ENCODE assay signal across 1 cellular context in genomic region chr7:122143751-122144711, GRCh38.
TF ChIP-seq lines count a peak whose summit lies in the region.

Gene AASS, minus strand, starts transcription at chr7:122144249. Its CDS starts 10,523 bp downstream, at chr7:122133726.

TF ChIP-seq in HepG2, 621 proteins besides CTCF, POLR2A, EP300 and RAD21 (continued from another document and continues in another):
- TF ChIP-seq ZXDC (CRISPR knock-in tag; IDR thresholded peaks at IDR 0.05) (0 out of 2 replicates have a peak, but pooled peaks have one; percentile 72), ZNF207 (IDR thresholded peaks at IDR 0.05; ENCODE audit: borderline replicate concordance) (no peak), IRF9 (CRISPR knock-in tag; IDR thresholded peaks at IDR 0.05; ENCODE audit: borderline replicate concordance) (no peak), HOMEZ (CRISPR knock-in tag; IDR thresholded peaks at IDR 0.05; ENCODE audit: low read depth) (peak; percentile 93), ZFP37 (CRISPR knock-in tag; IDR thresholded peaks at IDR 0.05; ENCODE audit: borderline replicate concordance) (no peak), ZNF749 (CRISPR knock-in tag; IDR thresholded peaks at IDR 0.05; ENCODE audit: borderline replicate concordance) (no peak), HES4 (CRISPR knock-in tag; IDR thresholded peaks at IDR 0.05; ENCODE audit: borderline replicate concordance) (peak; percentile 52; the same call in 1 of the 2 replicates), ETS1 (CRISPR knock-in tag; IDR thresholded peaks at IDR 0.05) (no peak), ZNF264 (CRISPR knock-in tag; IDR thresholded peaks at IDR 0.05) (no peak; the same call in 1 of the 2 replicates), ZNF816 (CRISPR knock-in tag; IDR thresholded peaks at IDR 0.05; ENCODE audit: borderline replicate concordance) (no peak), ELF1 (CRISPR knock-in tag; IDR thresholded peaks at IDR 0.05) (no peak), ZNF484 (CRISPR knock-in tag; IDR thresholded peaks at IDR 0.05; ENCODE audit: borderline replicate concordance, low read depth) (no peak), TP53 (CRISPR knock-in tag; conservative IDR thresholded peaks at IDR 0.05) (no peak), ZNF766 (CRISPR knock-in tag; IDR thresholded peaks at IDR 0.05; ENCODE audit: borderline replicate concordance) (no peak), GTF3A (CRISPR knock-in tag; conservative IDR thresholded peaks at IDR 0.05) (no peak), ZNF646 (CRISPR knock-in tag; IDR thresholded peaks at IDR 0.05) (no peak), ARID2 (CRISPR knock-in tag; IDR thresholded peaks at IDR 0.05; ENCODE audit: borderline replicate concordance) (no peak), RXRB (CRISPR knock-in tag; IDR thresholded peaks at IDR 0.05; ENCODE audit: borderline replicate concordance) (peak; percentile 23; the same call in 1 of the 2 replicates), ZNF121 (CRISPR knock-in tag; IDR thresholded peaks at IDR 0.05) (no peak), ZNF841 (CRISPR knock-in tag; IDR thresholded peaks at IDR 0.05; ENCODE audit: borderline replicate concordance) (no peak), ZBTB38 (CRISPR knock-in tag; IDR thresholded peaks at IDR 0.05) (no peak), RBM22 (optimal IDR thresholded peaks at IDR 0.05; ENCODE audit: low read length) (no peak), KLF9 (CRISPR knock-in tag; IDR thresholded peaks at IDR 0.05; ENCODE audit: low read depth) (no peak), ZBTB44 (CRISPR knock-in tag; IDR thresholded peaks at IDR 0.05) (no peak), CBFB (CRISPR knock-in tag; IDR thresholded peaks at IDR 0.05) (no peak), ZNF160 (CRISPR knock-in tag; IDR thresholded peaks at IDR 0.05) (no peak), NR1H2 (CRISPR knock-in tag; IDR thresholded peaks at IDR 0.05; ENCODE audit: borderline replicate concordance, low read depth) (0 out of 2 replicates have a peak, but pooled peaks have one; percentile 18), ZNF670 (CRISPR knock-in tag; IDR thresholded peaks at IDR 0.05; ENCODE audit: borderline replicate concordance) (0 out of 2 replicates have a peak, but pooled peaks have one; percentile 40), MZF1 (CRISPR knock-in tag; IDR thresholded peaks at IDR 0.05; ENCODE audit: borderline replicate concordance) (no peak)
- TF ChIP-seq, protein P1, sequence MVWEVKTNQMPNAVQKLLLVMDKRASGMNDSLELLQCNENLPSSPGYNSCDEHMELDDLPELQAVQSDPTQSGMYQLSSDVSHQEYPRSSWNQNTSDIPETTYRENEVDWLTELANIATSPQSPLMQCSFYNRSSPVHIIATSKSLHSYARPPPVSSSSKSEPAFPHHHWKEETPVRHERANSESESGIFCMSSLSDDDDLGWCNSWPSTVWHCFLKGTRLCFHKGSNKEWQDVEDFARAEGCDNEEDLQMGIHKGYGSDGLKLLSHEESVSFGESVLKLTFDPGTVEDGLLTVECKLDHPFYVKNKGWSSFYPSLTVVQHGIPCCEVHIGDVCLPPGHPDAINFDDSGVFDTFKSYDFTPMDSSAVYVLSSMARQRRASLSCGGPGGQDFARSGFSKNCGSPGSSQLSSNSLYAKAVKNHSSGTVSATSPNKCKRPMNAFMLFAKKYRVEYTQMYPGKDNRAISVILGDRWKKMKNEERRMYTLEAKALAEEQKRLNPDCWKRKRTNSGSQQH (CRISPR knock-in tag; IDR thresholded peaks at IDR 0.05; ENCODE audit: low read depth), result no peak; the same call in 1 of the 2 replicates
- TF ChIP-seq, protein P2, sequence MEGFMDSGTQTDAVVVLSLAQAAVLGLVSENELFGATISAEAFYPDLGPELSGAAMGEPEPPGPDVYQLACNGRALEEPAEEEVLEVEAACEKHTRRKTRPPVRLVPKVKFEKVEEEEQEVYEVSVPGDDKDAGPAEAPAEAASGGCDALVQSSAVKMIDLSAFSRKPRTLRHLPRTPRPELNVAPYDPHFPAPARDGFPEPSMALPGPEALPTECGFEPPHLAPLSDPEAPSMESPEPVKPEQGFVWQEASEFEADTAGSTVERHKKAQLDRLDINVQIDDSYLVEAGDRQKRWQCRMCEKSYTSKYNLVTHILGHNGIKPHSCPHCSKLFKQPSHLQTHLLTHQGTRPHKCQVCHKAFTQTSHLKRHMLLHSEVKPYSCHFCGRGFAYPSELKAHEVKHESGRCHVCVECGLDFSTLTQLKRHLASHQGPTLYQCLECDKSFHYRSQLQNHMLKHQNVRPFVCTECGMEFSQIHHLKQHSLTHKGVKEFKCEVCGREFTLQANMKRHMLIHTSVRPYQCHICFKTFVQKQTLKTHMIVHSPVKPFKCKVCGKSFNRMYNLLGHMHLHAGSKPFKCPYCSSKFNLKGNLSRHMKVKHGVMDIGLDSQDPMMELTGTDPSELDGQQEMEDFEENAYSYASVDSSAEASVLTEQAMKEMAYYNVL (CRISPR knock-in tag; IDR thresholded peaks at IDR 0.05; ENCODE audit: borderline replicate concordance), result no peak
- TF ChIP-seq, protein P3, sequence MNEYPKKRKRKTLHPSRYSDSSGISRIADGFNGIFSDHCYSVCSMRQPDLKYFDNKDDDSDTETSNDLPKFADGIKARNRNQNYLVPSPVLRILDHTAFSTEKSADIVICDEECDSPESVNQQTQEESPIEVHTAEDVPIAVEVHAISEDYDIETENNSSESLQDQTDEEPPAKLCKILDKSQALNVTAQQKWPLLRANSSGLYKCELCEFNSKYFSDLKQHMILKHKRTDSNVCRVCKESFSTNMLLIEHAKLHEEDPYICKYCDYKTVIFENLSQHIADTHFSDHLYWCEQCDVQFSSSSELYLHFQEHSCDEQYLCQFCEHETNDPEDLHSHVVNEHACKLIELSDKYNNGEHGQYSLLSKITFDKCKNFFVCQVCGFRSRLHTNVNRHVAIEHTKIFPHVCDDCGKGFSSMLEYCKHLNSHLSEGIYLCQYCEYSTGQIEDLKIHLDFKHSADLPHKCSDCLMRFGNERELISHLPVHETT (CRISPR knock-in tag; conservative IDR thresholded peaks at IDR 0.05), result no peak
